1 cellular context compared by ENCODE assay signal in genomic region chr6:36578030-36578825, GRCh38.
TF ChIP-seq lines count a peak whose summit lies in the region.

No MANE protein-coding gene starts in this region.

TF ChIP-seq in K562, 482 proteins besides CTCF, POLR2A, EP300 and RAD21 (continued from another document):
- 0 out of 2 replicates have a peak, but pooled peaks have one; percentile 15 for TF ChIP-seq ELF2 (CRISPR knock-in tag; IDR thresholded peaks at IDR 0.05)
- peak; percentile 41 for TF ChIP-seq CBFA2T3 (IDR thresholded peaks at IDR 0.05)
